ENCODE assay signal across 1 cellular context in the genomic region with DNA sequence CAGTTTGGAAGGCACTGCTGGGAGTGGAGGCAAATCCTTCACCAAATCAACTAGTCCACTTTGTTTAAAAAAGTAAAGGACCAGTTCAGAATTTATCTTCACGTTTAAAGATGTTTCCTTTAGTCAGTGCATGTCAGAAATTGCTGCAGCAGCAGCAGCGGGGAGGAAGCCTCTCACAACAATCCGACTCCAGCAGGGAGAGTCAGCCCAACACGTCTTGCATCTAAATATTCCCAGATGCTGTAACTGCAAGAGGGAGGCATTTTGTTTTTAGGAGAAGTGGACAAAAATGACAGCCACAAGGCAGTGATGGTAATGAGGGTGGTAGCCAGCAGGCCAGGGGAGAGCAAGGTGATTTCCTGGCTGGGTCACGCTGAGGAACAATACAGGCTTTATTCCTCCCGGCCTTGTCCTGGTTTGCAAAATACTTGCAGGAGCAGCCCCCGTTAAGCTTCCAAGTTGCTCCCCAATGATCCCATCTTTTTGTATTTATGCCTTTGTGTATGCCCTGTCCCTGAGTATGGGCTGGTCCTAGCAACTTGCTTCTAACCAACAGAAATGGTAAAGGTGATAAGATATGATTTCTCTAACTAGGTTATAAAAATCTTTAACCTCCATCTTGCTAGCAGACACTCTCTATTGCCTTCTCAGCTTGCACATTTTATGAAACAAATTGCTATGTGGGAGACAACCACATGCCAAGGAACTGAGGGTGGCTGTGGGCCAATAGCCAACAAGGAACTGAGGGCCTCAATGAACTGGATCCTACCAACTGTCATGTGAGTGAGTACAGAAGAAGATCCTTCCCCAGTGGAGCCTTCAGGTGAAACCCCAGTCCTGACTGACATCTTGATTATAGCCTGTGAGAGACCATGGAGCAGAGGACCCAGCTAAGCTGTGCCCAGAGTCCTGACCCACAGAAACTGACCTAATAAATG.
TF ChIP-seq lines count a peak whose summit lies in the region.

No MANE protein-coding gene starts in this region.

TF ChIP-seq in GM23338, 12 proteins besides CTCF, POLR2A, EP300 and RAD21 (continued from another document):
- TF ChIP-seq, protein P1, sequence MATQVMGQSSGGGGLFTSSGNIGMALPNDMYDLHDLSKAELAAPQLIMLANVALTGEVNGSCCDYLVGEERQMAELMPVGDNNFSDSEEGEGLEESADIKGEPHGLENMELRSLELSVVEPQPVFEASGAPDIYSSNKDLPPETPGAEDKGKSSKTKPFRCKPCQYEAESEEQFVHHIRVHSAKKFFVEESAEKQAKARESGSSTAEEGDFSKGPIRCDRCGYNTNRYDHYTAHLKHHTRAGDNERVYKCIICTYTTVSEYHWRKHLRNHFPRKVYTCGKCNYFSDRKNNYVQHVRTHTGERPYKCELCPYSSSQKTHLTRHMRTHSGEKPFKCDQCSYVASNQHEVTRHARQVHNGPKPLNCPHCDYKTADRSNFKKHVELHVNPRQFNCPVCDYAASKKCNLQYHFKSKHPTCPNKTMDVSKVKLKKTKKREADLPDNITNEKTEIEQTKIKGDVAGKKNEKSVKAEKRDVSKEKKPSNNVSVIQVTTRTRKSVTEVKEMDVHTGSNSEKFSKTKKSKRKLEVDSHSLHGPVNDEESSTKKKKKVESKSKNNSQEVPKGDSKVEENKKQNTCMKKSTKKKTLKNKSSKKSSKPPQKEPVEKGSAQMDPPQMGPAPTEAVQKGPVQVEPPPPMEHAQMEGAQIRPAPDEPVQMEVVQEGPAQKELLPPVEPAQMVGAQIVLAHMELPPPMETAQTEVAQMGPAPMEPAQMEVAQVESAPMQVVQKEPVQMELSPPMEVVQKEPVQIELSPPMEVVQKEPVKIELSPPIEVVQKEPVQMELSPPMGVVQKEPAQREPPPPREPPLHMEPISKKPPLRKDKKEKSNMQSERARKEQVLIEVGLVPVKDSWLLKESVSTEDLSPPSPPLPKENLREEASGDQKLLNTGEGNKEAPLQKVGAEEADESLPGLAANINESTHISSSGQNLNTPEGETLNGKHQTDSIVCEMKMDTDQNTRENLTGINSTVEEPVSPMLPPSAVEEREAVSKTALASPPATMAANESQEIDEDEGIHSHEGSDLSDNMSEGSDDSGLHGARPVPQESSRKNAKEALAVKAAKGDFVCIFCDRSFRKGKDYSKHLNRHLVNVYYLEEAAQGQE (IDR thresholded peaks at IDR 0.05; ENCODE audit: unreplicated experiment): no peak
